ENCODE assay signal across 5 cellular contexts in the genomic region with DNA sequence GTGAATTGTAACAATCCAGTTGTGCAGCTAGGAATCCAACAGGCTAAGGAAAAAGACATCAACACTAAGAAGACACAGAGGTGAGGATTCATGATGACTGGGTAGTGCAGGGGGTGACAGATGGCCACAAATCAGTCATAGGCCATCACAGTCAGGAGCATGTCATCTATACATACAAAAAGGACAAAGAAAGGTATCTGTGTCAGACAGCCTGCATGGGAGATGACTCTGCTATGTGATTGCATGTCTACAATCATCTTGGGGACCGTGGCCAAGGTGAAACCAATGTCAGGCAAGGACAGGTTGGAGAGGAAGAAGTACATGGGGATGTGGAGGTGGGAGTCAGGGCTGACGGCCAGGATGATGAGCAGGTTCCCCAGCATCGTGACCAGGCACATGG. TPM values are rescaled to one million over a fixed set of nuclear protein-coding genes. Genes with fewer than 3 reads are reported as not detected.
"Had no signal": no experiment of that assay in that cellular context is flagged by ENCODE, and none has a peak within 500 bp of the region (broad histone marks: within the 10 kb centered on the region; RNA-seq: fewer than 3 reads in every experiment).

No MANE protein-coding gene starts in this region.

RNA-seq across cellular contexts. Expression of a gene that starts 16.0 kb away (rescaled TPM):
- total RNA-seq: HepG2, HT-29, HT1080, IMR-90, K562 had no signal
